In genomic region chr16:28903344-28904042, GRCh38 we compare ENCODE assay signal across 29 cellular contexts. TPM values are rescaled to one million over a fixed set of nuclear protein-coding genes. Genes with fewer than 3 reads are reported as not detected.
"Had no signal": no experiment of that assay in that cellular context is flagged by ENCODE, and none has a peak within 500 bp of the region (broad histone marks: within the 10 kb centered on the region; RNA-seq: fewer than 3 reads in every experiment).

No MANE protein-coding gene starts in this region.

- H3K9me3 Mint-ChIP-seq: activated naive CD4-positive, alpha-beta T cell treated with anti-CD3 and anti-CD28 coated beads, Interleukin-2, amount 50 U/mL, for 72 hours; activated T-helper 1 cell treated with anti-CD3 and anti-CD28 coated beads, Interleukin-12 subunit alpha, Interleukin-12 subunit beta, Interleukin-2, Interleukin-4 antibody, amounts not matched to agents 30 ng/mL and 10 ng/mL and 1 ng/mL, durations not matched to agents 14 hours and 24 hours and 36 hours; brain; naive thymus-derived CD8-positive, alpha-beta T cell; neural progenitor cell; T-cell had no signal

- H3K9me3 ChIP-seq: left lung, thyroid gland had no signal

- DNase-seq: activated CD4-positive, alpha-beta T cell treated with anti-CD3 and anti-CD28 coated beads, Interleukin-2, amount 50 U/mL, for 1 hour; activated CD4-positive, CD25-positive, alpha-beta regulatory T cell treated with anti-CD3 and anti-CD28 coated beads, Interleukin-2, amount 50 U/mL, for 72 hours; activated CD8-positive, alpha-beta T cell treated with anti-CD3 and anti-CD28 coated beads, Interleukin-2, amount 10 ng/mL, durations not matched to agents 7 days and 5 days; activated gamma-delta T cell; aorta; caudate nucleus; dermis blood vessel endothelial cell; effector CD8-positive, alpha-beta T cell; erythroblast; foreskin melanocyte; naive thymus-derived CD8-positive, alpha-beta T cell; retina; stimulated activated CD4-positive, alpha-beta T cell treated with anti-CD3 and anti-CD28 coated beads, Interleukin-2, amount 100 ng/mL, for 48 hours; stimulated activated CD8-positive, alpha-beta memory T cell treated with anti-CD3 and anti-CD28 coated beads, Interleukin-4, amount 100 ng/mL, for 48 hours; stimulated activated naive CD4-positive, alpha-beta T cell treated with Interleukin-2 at 50 U/mL for 16 hours; substantia nigra; T-cell; thyroid gland; WERI-Rb-1 had no signal

- H3K4me3 Mint-ChIP-seq: activated CD8-positive, alpha-beta T cell treated with anti-CD3 and anti-CD28 coated beads, Interleukin-2, amount 10 ng/mL, durations not matched to agents 7 days and 5 days; activated T-helper 1 cell treated with anti-CD3 and anti-CD28 coated beads, Interleukin-12 subunit alpha, Interleukin-12 subunit beta, Interleukin-2, Interleukin-4 antibody, amounts not matched to agents 30 ng/mL and 10 ng/mL and 1 ng/mL, durations not matched to agents 14 hours and 24 hours and 36 hours; brain; naive thymus-derived CD8-positive, alpha-beta T cell; neural progenitor cell; T-cell had no signal

- H3K4me1 ChIP-seq: left lung, neural progenitor cell, thyroid gland had no signal

- H3K4me1 Mint-ChIP-seq: brain, neural progenitor cell had no signal

- ATAC-seq: activated CD8-positive, alpha-beta T cell treated with anti-CD3 and anti-CD28 coated beads, Interleukin-2, amount 10 ng/mL, durations not matched to agents 7 days and 5 days; left lung had no signal

- H3K27me3 Mint-ChIP-seq: brain; naive thymus-derived CD8-positive, alpha-beta T cell; progenitor cell of endocrine pancreas; T-cell had no signal

- H3K4me3 ChIP-seq: left lung, lung, neural progenitor cell, thyroid gland had no signal

- H3K27ac Mint-ChIP-seq: activated CD8-positive, alpha-beta T cell treated with anti-CD3 and anti-CD28 coated beads, Interleukin-2, amount 10 ng/mL, durations not matched to agents 7 days and 5 days; activated T-helper 1 cell treated with anti-CD3 and anti-CD28 coated beads, Interleukin-12 subunit alpha, Interleukin-12 subunit beta, Interleukin-2, Interleukin-4 antibody, amounts not matched to agents 30 ng/mL and 10 ng/mL and 1 ng/mL, durations not matched to agents 14 hours and 24 hours and 36 hours; progenitor cell of endocrine pancreas; T-cell had no signal

- H3K36me3 ChIP-seq: neural progenitor cell had no signal

- H3K27ac ChIP-seq: left lung, neural progenitor cell, thyroid gland had no signal

- H3K27me3 ChIP-seq: left lung, neural progenitor cell, thyroid gland had no signal

RNA-seq across cellular contexts. Expression of gene ATP2A1, which starts 25.2 kb away (rescaled TPM):
- total RNA-seq: dermis blood vessel endothelial cell had no signal
- polyA plus RNA-seq: naive thymus-derived CD8-positive, alpha-beta T cell had no signal

RNA-seq across cellular contexts. Expression of gene CD19, which starts 28.3 kb away (rescaled TPM):
- total RNA-seq: activated T-helper 1 cell treated with anti-CD3 and anti-CD28 coated beads, Interleukin-12 subunit alpha, Interleukin-12 subunit beta, Interleukin-2, Interleukin-4 antibody, amounts not matched to agents 30 ng/mL and 10 ng/mL and 1 ng/mL, durations not matched to agents 14 hours and 24 hours and 36 hours; dermis blood vessel endothelial cell; kidney epithelial cell; osteoblast; progenitor cell of endocrine pancreas; thyroid gland; ureter had no signal
